In the genomic region with DNA sequence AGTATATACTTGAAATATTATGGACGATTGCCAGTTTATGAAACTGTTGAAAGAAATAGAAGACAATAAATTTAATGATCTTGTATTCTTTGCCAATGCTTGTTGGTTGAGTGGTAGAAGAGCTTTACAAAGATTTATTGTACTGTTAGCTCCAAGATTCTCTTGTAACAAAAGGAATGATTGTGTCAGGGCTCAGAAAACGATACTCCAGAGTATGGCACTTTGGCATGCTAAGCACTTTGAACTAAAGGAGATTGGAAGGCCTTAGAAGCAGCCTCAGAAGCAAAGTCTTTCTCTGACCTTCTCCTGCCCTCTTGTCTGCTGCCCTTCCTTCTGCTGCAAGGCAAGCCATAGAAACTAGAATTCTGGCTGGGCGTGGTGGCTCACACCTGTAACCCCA, we compare ENCODE assay signal across 28 cellular contexts. TPM values are rescaled to one million over a fixed set of nuclear protein-coding genes. Genes with fewer than 3 reads are reported as not detected.
"Had no signal": no experiment of that assay in that cellular context is flagged by ENCODE, and none has a peak within 500 bp of the region (broad histone marks: within the 10 kb centered on the region; RNA-seq: fewer than 3 reads in every experiment).

No MANE protein-coding gene starts in this region.

- H3K27me3 ChIP-seq: ascending aorta, breast epithelium had no signal

- H3K27ac ChIP-seq: ascending aorta, breast epithelium, VCaP had no signal

- H3K9me3 ChIP-seq: ascending aorta, breast epithelium had no signal

- FAIRE-seq: TTC549 had no signal

- ATAC-seq: activated CD8-positive, alpha-beta memory T cell treated with anti-CD3 and anti-CD28 coated beads, Interleukin-2, amount 10 ng/mL, durations not matched to agents 7 days and 5 days; activated CD8-positive, alpha-beta T cell treated with anti-CD3 and anti-CD28 coated beads for 36 hours; activated naive CD8-positive, alpha-beta T cell treated with anti-CD3 and anti-CD28 coated beads, Interleukin-2, amount 50 U/mL, for 24 hours had no signal

- DNase-seq: activated B cell treated with CpG ODN at 0.5 μM for 24 hours; activated CD4-positive, alpha-beta memory T cell treated with anti-CD3 and anti-CD28 coated beads for 36 hours; activated CD4-positive, alpha-beta T cell treated with anti-CD3 and anti-CD28 coated beads for 4 hours; activated CD4-positive, alpha-beta T cell treated with anti-CD3 and anti-CD28 coated beads, Interleukin-2, amount 10 ng/mL, durations not matched to agents 24 days and 14 days; activated CD4-positive, alpha-beta T cell treated with anti-CD3 and anti-CD28 coated beads, Interleukin-2, amount 50 U/mL, for 1 hour; activated CD4-positive, alpha-beta T cell treated with anti-CD3 and anti-CD28 coated beads, Interleukin-2, amount 50 U/mL, for 4 hours; activated CD4-positive, CD25-positive, alpha-beta regulatory T cell treated with anti-CD3 and anti-CD28 coated beads, Interleukin-2, amount 50 U/mL, for 72 hours; activated CD8-positive, alpha-beta memory T cell treated with anti-CD3 and anti-CD28 coated beads, Interleukin-2, amount 10 ng/mL, durations not matched to agents 7 days and 5 days; activated CD8-positive, alpha-beta memory T cell treated with anti-CD3 and anti-CD28 coated beads, Interleukin-2, amount 50 U/mL, for 48 hours; activated CD8-positive, alpha-beta T cell treated with anti-CD3 and anti-CD28 coated beads for 36 hours; activated effector memory CD4-positive, alpha-beta T cell treated with Interleukin-2 at 50 U/mL for 16 hours; activated gamma-delta T cell; activated naive CD4-positive, alpha-beta T cell treated with anti-CD3 and anti-CD28 coated beads for 36 hours; activated naive CD8-positive, alpha-beta T cell treated with anti-CD3 and anti-CD28 coated beads, Interleukin-2, amount 10 ng/mL, durations not matched to agents 7 days and 5 days; activated naive CD8-positive, alpha-beta T cell treated with anti-CD3 and anti-CD28 coated beads, Interleukin-2, amount 50 U/mL, for 24 hours; activated T-cell treated with anti-CD3 and anti-CD28 coated beads, Interleukin-2, amount 50 U/mL, for 24 hours; activated T-cell treated with anti-CD3 and anti-CD28 coated beads, Interleukin-2, amount 50 U/mL, for 48 hours; amygdala; anterior cingulate cortex; central memory CD4-positive, alpha-beta T cell; T-helper 1 cell; T-helper 2 cell; T-helper 9 cell had no signal

- H3K36me3 ChIP-seq: ascending aorta, breast epithelium had no signal

- H3K4me3 ChIP-seq: ascending aorta, breast epithelium had no signal

RNA-seq across cellular contexts. Expression of gene MYH7, which starts 29.8 kb away (rescaled TPM):
- total RNA-seq: activated B cell treated with CpG ODN at 0.5 μM for 24 hours; activated CD4-positive, alpha-beta T cell treated with anti-CD3 and anti-CD28 coated beads, Interleukin-2, amount 10 ng/mL, durations not matched to agents 24 days and 14 days; activated CD8-positive, alpha-beta T cell treated with anti-CD3 and anti-CD28 coated beads for 36 hours; activated naive CD4-positive, alpha-beta T cell treated with anti-CD3 and anti-CD28 coated beads for 36 hours; activated naive CD8-positive, alpha-beta T cell treated with anti-CD3 and anti-CD28 coated beads, Interleukin-2, amount 10 ng/mL, durations not matched to agents 7 days and 5 days; activated T-helper 2 cell treated with anti-CD3 and anti-CD28 coated beads, Interferon-gamma antibody, Interleukin-2, Interleukin-4, amounts not matched to agents 10 μg/mL and 5 μg/mL and 100 μg/mL, durations not matched to agents 14 hours and 24 hours and 36 hours; ascending aorta; breast epithelium had no signal

RNA-seq across cellular contexts. Expression of gene MYH6, which starts 57.2 kb away (rescaled TPM):
- total RNA-seq: activated B cell treated with CpG ODN at 0.5 μM for 24 hours; activated CD8-positive, alpha-beta T cell treated with anti-CD3 and anti-CD28 coated beads for 36 hours; activated naive CD4-positive, alpha-beta T cell treated with anti-CD3 and anti-CD28 coated beads for 36 hours; activated naive CD8-positive, alpha-beta T cell treated with anti-CD3 and anti-CD28 coated beads, Interleukin-2, amount 10 ng/mL, durations not matched to agents 7 days and 5 days; ascending aorta; breast epithelium had no signal
